Comparison of ENCODE assay signal across 29 cellular contexts in the genomic region with DNA sequence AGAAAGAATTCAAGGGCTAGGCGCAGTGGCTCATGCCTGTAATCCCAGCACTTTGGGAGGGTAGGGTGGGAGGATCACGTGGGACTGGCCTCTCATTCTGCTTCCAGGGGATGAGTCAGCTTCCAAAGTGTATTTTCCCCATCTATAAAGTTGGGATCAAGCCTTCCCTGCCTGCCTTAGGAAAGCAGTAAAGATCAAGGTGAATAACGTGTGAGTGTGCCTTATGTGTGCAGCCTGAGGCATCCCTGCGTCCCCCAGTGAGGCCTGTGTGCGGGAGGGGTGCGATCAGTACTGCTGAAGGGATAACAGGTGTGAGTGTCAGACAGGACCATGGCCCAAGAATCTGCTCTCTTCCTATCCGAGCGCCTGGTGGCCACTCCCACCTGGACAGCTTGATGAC. TPM values are rescaled to one million over a fixed set of nuclear protein-coding genes. Genes with fewer than 3 reads are reported as not detected.
DNase-seq lines count a peak whose midpoint lies in the region; ATAC-seq, FAIRE-seq and TF ChIP-seq lines count a peak whose summit lies in the region.
"Had no signal": no experiment of that assay in that cellular context is flagged by ENCODE, and none has a peak within 500 bp of the region (broad histone marks: within the 10 kb centered on the region; RNA-seq: fewer than 3 reads in every experiment).

No MANE protein-coding gene starts in this region.

- no peak overlapping the region for H3K23ac ChIP-seq in neuronal stem cell (ENCODE audit: low read depth, low read length, poor library complexity)

- no peak overlapping the region for H3K18ac ChIP-seq in neuronal stem cell (ENCODE audit: low read length)

- H4K8ac ChIP-seq in neuronal stem cell (ENCODE audit: low read depth, low read length) = no peak overlapping the region

- no peaks in the 10 kb centered on the region for H3K9me3 ChIP-seq in right atrium auricular region
- H3K9me3 ChIP-seq in Panc1 (ENCODE audit: control insufficient read depth, insufficient read depth, low read depth, low read length) = no peaks in the 10 kb centered on the region
- peaks cover 0 to 10% of the 10 kb centered on the region in 2 donors for H3K9me3 ChIP-seq in neuronal stem cell (replicated peaks in 1 of 2; ENCODE audit: control insufficient read depth in 2 of 2, insufficient read depth in 1 of 2, low read depth in 1 of 2, low read length in 2 of 2)
- H3K9me3 ChIP-seq: BE2C, BLaER1 had no signal

- no peak overlapping the region for H4K91ac ChIP-seq in neuronal stem cell (ENCODE audit: low read depth, low read length, poor library complexity)

- H2AK5ac ChIP-seq in neuronal stem cell (ENCODE audit: low read depth, low read length) = no peak overlapping the region

- TF ChIP-seq CTCF in right atrium auricular region (IDR thresholded peaks at IDR 0.05) (no peak), Panc1 (IDR thresholded peaks at IDR 0.05) (no peak), bronchial epithelial cell (IDR thresholded peaks at IDR 0.05; ENCODE audit: insufficient read depth, low read length, severe bottlenecking) (no peak)

- H3K4me1 ChIP-seq in right atrium auricular region (no peaks in the 10 kb centered on the region), Panc1 (ENCODE audit: control insufficient read depth, insufficient read depth, low read length) (no peaks in the 10 kb centered on the region), neuronal stem cell (ENCODE audit: control insufficient read depth in 2 of 2, insufficient read depth in 1 of 2, low read depth in 1 of 2, low read length in 2 of 2) (peaks cover 0 to 4% of the 10 kb centered on the region in 2 donors)
- H3K4me1 ChIP-seq: BE2C had no signal

- H3K4me3 ChIP-seq in right atrium auricular region = no peak overlapping the region
- no peak overlapping the region for H3K4me3 ChIP-seq in Panc1 (ENCODE audit: low read depth in 2 of 2, low read length in 2 of 2)
- no peak overlapping the region for H3K4me3 ChIP-seq in bronchial epithelial cell (ENCODE audit: low read depth, low read length)
- H3K4me3 ChIP-seq in neuronal stem cell (ENCODE audit: low read length in 2 of 2) = no peak overlapping the region
- H3K4me3 ChIP-seq: BLaER1, GM12878 had no signal

- H3K36me3 ChIP-seq in right atrium auricular region = peaks cover 66% of the 10 kb centered on the region
- peaks cover 26% of the 10 kb centered on the region for H3K36me3 ChIP-seq in Panc1 (ENCODE audit: control insufficient read depth, insufficient read depth, low read length)
- peaks cover 31% of the 10 kb centered on the region for H3K36me3 ChIP-seq in bronchial epithelial cell (ENCODE audit: control insufficient read depth, insufficient read depth, low read length)
- peaks cover 28 to 85% of the 10 kb centered on the region in 2 donors for H3K36me3 ChIP-seq in neuronal stem cell (replicated peaks in 1 of 2; ENCODE audit: control insufficient read depth in 2 of 2, insufficient read depth in 2 of 2, low read length in 2 of 2)

- H2BK120ac ChIP-seq in neuronal stem cell (ENCODE audit: low read depth, low read length) = no peak overlapping the region

- no peak overlapping the region for H3K27ac ChIP-seq in right atrium auricular region
- no peak overlapping the region for H3K27ac ChIP-seq in Panc1 (ENCODE audit: low read length)
- H3K27ac ChIP-seq in neuronal stem cell (replicated peaks; ENCODE audit: low read length) = no peak overlapping the region
- H3K27ac ChIP-seq: 22Rv1, BLaER1 had no signal

- H2BK15ac ChIP-seq in neuronal stem cell (ENCODE audit: low read length) = no peak overlapping the region

- no peak overlapping the region for H2AFZ ChIP-seq in neuronal stem cell (ENCODE audit: low read length)

- intact Hi-C loops in Right ventricle myocardium inferior (cut with DNase I) (no loop called here), Panc1 (cut with micrococcal nuclease; ENCODE audit: unreplicated experiment) (no loop called here)

- no peak overlapping the region for H2BK12ac ChIP-seq in neuronal stem cell (ENCODE audit: low read length)

- in situ Hi-C loops in Panc1 (cut with HindIII; ENCODE audit: low pct_unique_long_range_greater_than_20kb, low sequenced_read_pairs) = no loop called here

- H3K79me1 ChIP-seq in neuronal stem cell (ENCODE audit: low read depth, low read length) = no peaks in the 10 kb centered on the region

- H2BK5ac ChIP-seq in neuronal stem cell (ENCODE audit: low read length) = no peak overlapping the region

- BruUV-seq in Panc1 (replicated peaks; lab: Mats Ljungman, UMichigan) = no TSS peak

- H3K9ac ChIP-seq in neuronal stem cell (ENCODE audit: low read depth, low read length, poor library complexity) = peak overlapping the region; percentile 68
- H3K9ac ChIP-seq: BLaER1 had no signal

- no peaks in the 10 kb centered on the region for H3K27me3 ChIP-seq in right atrium auricular region
- H3K27me3 ChIP-seq in Panc1 (ENCODE audit: control insufficient read depth, insufficient read depth, low read length) = no peaks in the 10 kb centered on the region
- H3K27me3 ChIP-seq in bronchial epithelial cell (ENCODE audit: control insufficient read depth, insufficient read depth, low read length) = no peaks in the 10 kb centered on the region
- no peaks in the 10 kb centered on the region for H3K27me3 ChIP-seq in neuronal stem cell (ENCODE audit: control insufficient read depth in 3 of 3, insufficient read depth in 3 of 3, low read depth in 1 of 3, low read length in 3 of 3)
- H3K27me3 ChIP-seq: BE2C, BLaER1 had no signal

- CTCF ChIA-PET in Panc1 (lab: Charles Lee) = no interaction called here

- no peak overlapping the region for H3K4me2 ChIP-seq in neuronal stem cell (ENCODE audit: insufficient read depth, low read length, poor library complexity, severe bottlenecking)
- H3K4me2 ChIP-seq: BLaER1 had no signal

- POLR2A ChIA-PET in Panc1 (lab: Charles Lee) = no interaction called here

- no peak overlapping the region for H3K14ac ChIP-seq in neuronal stem cell (ENCODE audit: low read length)

- no peak overlapping the region for H3K4ac ChIP-seq in neuronal stem cell (ENCODE audit: low read length)

- WGBS in neuronal stem cell (ENCODE audit: extremely low coverage in 2 of 2, insufficient read length in 2 of 2, insufficient replicate concordance in 1 of 2), 2 donors = no CpG with 5 or more reads among the region's 8 CpGs

- FAIRE-seq in bronchial epithelial cell (lab: Jason Lieb, UNC) = peak; percentile 23
- FAIRE-seq: A204.1, GM12878, GM12892, GM18507, GM19239 had no signal

- DNase-seq in Right ventricle myocardium inferior (ENCODE audit: missing footprints) (no peak), right atrium auricular region (ENCODE audit: low spot score) (no peak), Panc1 (ENCODE audit: low read depth, low spot score) (no peak), bronchial epithelial cell (ENCODE audit: low read depth) (no peak), neuronal stem cell (ENCODE audit: low spot score) (no peak), NK-92 (lab: John Stamatoyannopoulos, UW; ENCODE audit: unreplicated experiment) (no peak), A172 (ENCODE audit: low spot score) (no peak)
- DNase-seq: ACHN; BE2C; C1 segment of cervical spinal cord; CD4-positive, alpha-beta memory T cell; CD4-positive, CD25-positive, alpha-beta regulatory T cell; CD8-positive, alpha-beta memory T cell; COR-L47; DMS 273 treated with DMSO at 0.1 percent for 48 hours; DMS153; DMS53; DMS79; DND-41; EL; GDM1 had no signal

- ATAC-seq in Right ventricle myocardium inferior (peak; percentile 42), Panc1 (peak; percentile 38; the same call in 1 of the 2 replicates), GM18519 (IDR thresholded peaks at IDR 0.05; ENCODE audit: low FRiP score, unreplicated experiment) (no peak)
- ATAC-seq: GM12878 had no signal

RNA-seq across cellular contexts. Expression of a gene that starts 26.8 kb away (rescaled TPM):
- 10.1 TPM for total RNA-seq in Right ventricle myocardium inferior
- total RNA-seq in right atrium auricular region = 10 to 100 TPM; 13.9 to 14.4 TPM
- 38.0 TPM for total RNA-seq in Panc1 (2021; ENCODE audit: unreplicated experiment)
- polyA plus RNA-seq in Panc1 (2012; ENCODE audit: insufficient read length) = 24.5 TPM
- total RNA-seq in bronchial epithelial cell = 30.0 and 35.3 TPM in 2 replicates
- 11.5 TPM for polyA plus RNA-seq in neuronal stem cell (2013, experiment 1 of 2)
- 12.1 TPM for polyA plus RNA-seq in neuronal stem cell (2013, experiment 2 of 2)
- 24.1 and 25.5 TPM in 2 replicates for total RNA-seq in A172 (2014; rRNA removed; shearing (Covaris generic))

RNA-seq across cellular contexts. Expression of a gene that starts 57.9 kb away (rescaled TPM):
- total RNA-seq in Right ventricle myocardium inferior (145 TPM), right atrium auricular region (10 to 100 TPM; 57.3 to 91.5 TPM), Panc1 (2021; ENCODE audit: unreplicated experiment) (137 TPM), bronchial epithelial cell (43.4 and 101 TPM in 2 replicates)
- polyA plus RNA-seq in Panc1 (2012; ENCODE audit: insufficient read length) = 105 TPM
- 158 TPM for polyA plus RNA-seq in neuronal stem cell (2013, experiment 1 of 2)
- polyA plus RNA-seq in neuronal stem cell (2013, experiment 2 of 2) = 158 TPM
- total RNA-seq in A172 (2014; rRNA removed; shearing (Covaris generic)) = 128 and 154 TPM in 2 replicates
